In the genomic region with DNA sequence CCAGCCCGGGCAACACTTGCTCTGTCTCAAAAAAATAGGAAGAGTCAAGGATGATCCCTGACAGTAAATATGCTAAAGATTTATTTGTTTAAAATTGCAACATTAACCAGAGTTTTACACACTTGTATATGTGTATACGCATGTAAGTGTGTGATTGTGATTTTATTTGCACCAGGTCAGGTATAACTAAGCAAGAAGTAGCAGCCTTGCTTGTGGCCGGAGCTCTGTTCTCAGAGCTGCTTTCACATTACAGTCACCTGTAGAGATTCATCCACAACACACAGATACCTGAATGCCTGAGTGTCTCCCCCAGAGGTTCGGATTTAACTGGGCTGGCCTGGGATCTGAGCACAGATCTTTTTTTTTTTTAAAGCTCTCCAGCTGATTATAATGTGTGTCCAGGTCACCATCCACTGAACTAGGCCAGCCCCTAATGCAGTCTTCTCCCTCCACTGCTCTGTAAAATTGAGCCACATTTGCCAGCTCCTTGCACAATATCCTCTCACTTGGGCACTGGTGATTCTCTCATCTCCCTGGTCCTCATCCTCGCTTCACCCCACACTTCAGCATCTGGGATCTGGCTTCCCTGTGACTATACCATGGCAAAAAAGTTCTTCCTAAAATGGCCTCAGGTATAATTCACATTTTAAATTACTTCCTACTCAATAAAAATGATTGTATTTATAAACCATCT, we compare ENCODE assay signal across 1 cellular context.
TF ChIP-seq lines count a peak whose summit lies in the region.

No MANE protein-coding gene starts in this region.

TF ChIP-seq in H1, 55 proteins besides CTCF, POLR2A, EP300 and RAD21:
- TF ChIP-seq SP1 (IDR thresholded peaks at IDR 0.05; ENCODE audit: low read depth, low read length): no peak
- TF ChIP-seq CREB1 (IDR thresholded peaks at IDR 0.05): no peak
- TF ChIP-seq CEBPB (IDR thresholded peaks at IDR 0.05; ENCODE audit: low read depth, low read length): no peak
- no peak for TF ChIP-seq KDM1A (IDR thresholded peaks at IDR 0.05; ENCODE audit: borderline replicate concordance, low read length)
- TF ChIP-seq JUN (IDR thresholded peaks at IDR 0.05; ENCODE audit: low read depth, low read length): no peak
- no peak for TF ChIP-seq EGR1 (IDR thresholded peaks at IDR 0.05; ENCODE audit: borderline replicate concordance, low read depth, low read length)
- no peak for TF ChIP-seq RNF2 (IDR thresholded peaks at IDR 0.05; ENCODE audit: borderline replicate concordance, low read depth, low read length, missing control alignments, poor library complexity, severe bottlenecking)
- no peak for TF ChIP-seq CBX8 (IDR thresholded peaks at IDR 0.05; ENCODE audit: borderline replicate concordance, low read depth, low read length)
- TF ChIP-seq PHF8 (conservative IDR thresholded peaks at IDR 0.05; ENCODE audit: low read depth, low read length): no peak
- TF ChIP-seq, protein P1, sequence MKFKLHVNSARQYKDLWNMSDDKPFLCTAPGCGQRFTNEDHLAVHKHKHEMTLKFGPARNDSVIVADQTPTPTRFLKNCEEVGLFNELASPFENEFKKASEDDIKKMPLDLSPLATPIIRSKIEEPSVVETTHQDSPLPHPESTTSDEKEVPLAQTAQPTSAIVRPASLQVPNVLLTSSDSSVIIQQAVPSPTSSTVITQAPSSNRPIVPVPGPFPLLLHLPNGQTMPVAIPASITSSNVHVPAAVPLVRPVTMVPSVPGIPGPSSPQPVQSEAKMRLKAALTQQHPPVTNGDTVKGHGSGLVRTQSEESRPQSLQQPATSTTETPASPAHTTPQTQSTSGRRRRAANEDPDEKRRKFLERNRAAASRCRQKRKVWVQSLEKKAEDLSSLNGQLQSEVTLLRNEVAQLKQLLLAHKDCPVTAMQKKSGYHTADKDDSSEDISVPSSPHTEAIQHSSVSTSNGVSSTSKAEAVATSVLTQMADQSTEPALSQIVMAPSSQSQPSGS (IDR thresholded peaks at IDR 0.05; ENCODE audit: low read length): no peak
- no peak for TF ChIP-seq TCF12 (IDR thresholded peaks at IDR 0.05; ENCODE audit: low read depth, low read length)
- no peak for TF ChIP-seq SIRT6 (IDR thresholded peaks at IDR 0.05; ENCODE audit: low read length)
- TF ChIP-seq BACH1 (IDR thresholded peaks at IDR 0.05; ENCODE audit: low read length): no peak
- no peak for TF ChIP-seq CBX5 (IDR thresholded peaks at IDR 0.05; ENCODE audit: low read depth, low read length)
- TF ChIP-seq KDM4A (IDR thresholded peaks at IDR 0.05; ENCODE audit: low read depth, low read length, severe bottlenecking): no peak
- no peak for TF ChIP-seq RFX5 (IDR thresholded peaks at IDR 0.05; ENCODE audit: borderline replicate concordance, low read depth, low read length)
